Comparison of ENCODE assay signal across 13 cellular contexts in the genomic region with DNA sequence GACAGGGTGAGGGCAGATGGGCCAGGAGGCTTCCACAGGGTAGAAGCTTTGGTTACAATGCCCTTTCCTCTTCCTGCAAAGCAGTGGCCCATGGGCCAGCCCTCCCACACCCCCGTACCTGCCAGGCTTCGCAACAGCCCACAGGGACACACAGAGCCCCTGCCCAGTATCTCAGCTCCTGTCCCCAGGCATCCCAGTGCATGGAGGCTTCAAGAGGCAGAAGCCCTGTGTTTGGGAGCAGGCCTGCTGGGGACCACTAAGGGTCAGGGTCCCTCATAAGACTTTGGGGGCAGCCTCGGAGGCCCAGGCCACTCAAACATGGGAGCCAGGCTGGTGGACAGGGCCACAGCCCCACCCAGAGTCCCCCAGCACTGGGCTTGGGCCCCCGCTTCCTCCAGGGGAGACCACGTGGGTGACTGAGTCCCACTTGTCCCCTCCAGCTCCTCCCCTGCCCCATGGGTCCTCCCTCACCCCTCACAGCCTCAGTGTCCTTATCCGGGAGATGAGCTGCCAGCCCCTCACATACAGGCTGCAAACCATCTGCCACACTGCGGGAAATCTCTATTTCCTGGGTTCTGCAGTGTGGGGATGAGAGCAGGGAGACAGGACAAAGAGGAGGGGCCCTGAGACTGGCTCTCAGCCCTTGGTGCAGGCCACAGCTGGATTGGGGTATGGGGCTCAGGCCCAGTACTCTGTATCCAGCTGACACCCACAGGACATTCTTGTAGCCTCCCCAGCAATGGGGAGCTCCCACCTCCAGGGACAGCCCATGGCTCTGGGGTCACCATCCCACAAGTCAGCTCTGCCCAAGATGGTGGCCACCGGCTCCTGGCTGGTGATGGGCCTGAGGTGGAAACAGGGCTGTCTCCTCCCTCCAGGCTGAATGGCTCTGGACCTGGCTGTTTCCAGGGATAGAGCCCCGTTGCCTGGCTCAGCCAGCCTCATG. TPM values are rescaled to one million over a fixed set of nuclear protein-coding genes. Genes with fewer than 3 reads are reported as not detected.
DNase-seq lines count a peak whose midpoint lies in the region; ATAC-seq and TF ChIP-seq lines count a peak whose summit lies in the region.
"Had no signal": no experiment of that assay in that cellular context is flagged by ENCODE, and none has a peak within 500 bp of the region (broad histone marks: within the 10 kb centered on the region; RNA-seq: fewer than 3 reads in every experiment).

No MANE protein-coding gene starts in this region.

- H3K4me3 Mint-ChIP-seq in activated CD8-positive, alpha-beta memory T cell treated with anti-CD3 and anti-CD28 coated beads, Interleukin-2, amount 10 ng/mL, durations not matched to agents 7 days and 5 days: no peak overlapping the region
- H3K4me3 Mint-ChIP-seq: brain, memory B cell had no signal

- H3K9me3 ChIP-seq in body of pancreas (no peaks in the 10 kb centered on the region), right lobe of liver (no peaks in the 10 kb centered on the region), suprapubic skin (no peaks in the 10 kb centered on the region)
- H3K9me3 ChIP-seq: A549, Caco-2, tibial nerve had no signal

- no peak for TF ChIP-seq CTCF in body of pancreas (IDR thresholded peaks at IDR 0.05)
- no peak for TF ChIP-seq CTCF in right lobe of liver (IDR thresholded peaks at IDR 0.05)
- no peak for TF ChIP-seq CTCF in suprapubic skin (IDR thresholded peaks at IDR 0.05)

- peaks cover 5% of the 10 kb centered on the region for H3K4me1 ChIP-seq in body of pancreas
- no peaks in the 10 kb centered on the region for H3K4me1 ChIP-seq in right lobe of liver
- H3K4me1 ChIP-seq in suprapubic skin: no peaks in the 10 kb centered on the region
- H3K4me1 ChIP-seq: A549 had no signal

- no peak for ATAC-seq in activated CD8-positive, alpha-beta memory T cell treated with anti-CD3 and anti-CD28 coated beads, Interleukin-2, amount 10 ng/mL, durations not matched to agents 7 days and 5 days
- no peak for ATAC-seq in body of pancreas
- no peak for ATAC-seq in right lobe of liver
- ATAC-seq in GM21360 (IDR thresholded peaks at IDR 0.05; ENCODE audit: unreplicated experiment): no peak
- no peak for ATAC-seq in GM21447 (IDR thresholded peaks at IDR 0.05; ENCODE audit: unreplicated experiment)

- 93% methylated on average over 6 to 9 of the region's 9 CpGs for WGBS in body of pancreas, 2 donors
- 89% methylated on average over 2 of the region's 9 CpGs for WGBS in right lobe of liver (ENCODE audit: insufficient coverage, low coverage, low lambda C conversion rate, missing lambda C conversion rate)
- WGBS in suprapubic skin: 93% methylated on average over 3 of the region's 9 CpGs

- H3K27me3 ChIP-seq in body of pancreas (no peaks in the 10 kb centered on the region), right lobe of liver (no peaks in the 10 kb centered on the region), suprapubic skin (no peaks in the 10 kb centered on the region)
- H3K27me3 ChIP-seq: tibial nerve had no signal

- no peak for TF ChIP-seq POLR2A in body of pancreas (IDR thresholded peaks at IDR 0.05)
- TF ChIP-seq POLR2A in right lobe of liver (IDR thresholded peaks at IDR 0.05): no peak
- no peak for TF ChIP-seq POLR2A in suprapubic skin (IDR thresholded peaks at IDR 0.05)

- DNase-seq in activated CD8-positive, alpha-beta memory T cell treated with anti-CD3 and anti-CD28 coated beads for 24 hours: peak; percentile 47
- DNase-seq in activated CD8-positive, alpha-beta memory T cell treated with anti-CD3 and anti-CD28 coated beads, Interleukin-2, amount 10 ng/mL, durations not matched to agents 7 days and 5 days: no peak
- DNase-seq in body of pancreas: peak; percentile 0 to 6 (median 3)
- DNase-seq in right lobe of liver: peak; percentile 4 to 39 (median 26)
- DNase-seq in suprapubic skin (ENCODE audit: low spot score in 2 of 2): peak; percentile 44 to 72
- DNase-seq in NCI-H1105 (lab: John Stamatoyannopoulos, UW): no peak

- H3K27ac Mint-ChIP-seq in activated CD8-positive, alpha-beta memory T cell treated with anti-CD3 and anti-CD28 coated beads, Interleukin-2, amount 10 ng/mL, durations not matched to agents 7 days and 5 days: no peak overlapping the region
- H3K27ac Mint-ChIP-seq: brain, memory B cell had no signal

- H3K36me3 Mint-ChIP-seq in activated CD8-positive, alpha-beta memory T cell treated with anti-CD3 and anti-CD28 coated beads, Interleukin-2, amount 10 ng/mL, durations not matched to agents 7 days and 5 days: no peaks in the 10 kb centered on the region
- H3K36me3 Mint-ChIP-seq: brain, memory B cell had no signal

- H3K27me3 Mint-ChIP-seq in activated CD8-positive, alpha-beta memory T cell treated with anti-CD3 and anti-CD28 coated beads, Interleukin-2, amount 10 ng/mL, durations not matched to agents 7 days and 5 days: no peaks in the 10 kb centered on the region

- intact Hi-C loops in body of pancreas (cut with DNase I) (no loop called here), right lobe of liver (cut with DNase I) (no loop called here)

- H3K36me3 ChIP-seq in body of pancreas (replicated peaks in 1 of 2; ENCODE audit: insufficient read depth in 1 of 2, low read depth in 2 of 2) (no peaks in the 10 kb centered on the region), right lobe of liver (no peaks in the 10 kb centered on the region), suprapubic skin (no peaks in the 10 kb centered on the region)
- H3K36me3 ChIP-seq: tibial nerve had no signal

- CTCF ChIA-PET in activated CD8-positive, alpha-beta memory T cell treated with anti-CD3 and anti-CD28 coated beads, Interleukin-2, amount 10 ng/mL, durations not matched to agents 7 days and 5 days (lab: Charles Lee): no interaction called here

- H3K27ac ChIP-seq in body of pancreas (no peak overlapping the region), right lobe of liver (no peak overlapping the region), suprapubic skin (no peak overlapping the region)
- H3K27ac ChIP-seq: A549 had no signal

- H3K9me3 Mint-ChIP-seq in activated CD8-positive, alpha-beta memory T cell treated with anti-CD3 and anti-CD28 coated beads, Interleukin-2, amount 10 ng/mL, durations not matched to agents 7 days and 5 days (ENCODE audit: low read depth): no peaks in the 10 kb centered on the region
- H3K9me3 Mint-ChIP-seq: memory B cell had no signal

- H3K4me3 ChIP-seq in body of pancreas: no peak overlapping the region
- H3K4me3 ChIP-seq in right lobe of liver: no peak overlapping the region
- H3K4me3 ChIP-seq in suprapubic skin: no peak overlapping the region
- H3K4me3 ChIP-seq: A549, tibial nerve had no signal

- peaks cover 7% of the 10 kb centered on the region for H3K4me1 Mint-ChIP-seq in activated CD8-positive, alpha-beta memory T cell treated with anti-CD3 and anti-CD28 coated beads, Interleukin-2, amount 10 ng/mL, durations not matched to agents 7 days and 5 days

- no peak for TF ChIP-seq EP300 in suprapubic skin (IDR thresholded peaks at IDR 0.05)

RNA-seq across cellular contexts. Expression of gene WNT9A, which starts 50.7 kb away (rescaled TPM):
- total RNA-seq in activated CD8-positive, alpha-beta memory T cell treated with anti-CD3 and anti-CD28 coated beads, Interleukin-2, amount 10 ng/mL, durations not matched to agents 7 days and 5 days: under 1 TPM; 0.30 to 0.50 TPM
- total RNA-seq in body of pancreas (1 to 10 TPM in 1 of 2 donors, under 1 TPM in 1; 0.66 to 2.1 TPM), right lobe of liver (under 1 TPM in 5 of 6 experiments, not detected in 1; 0.09 to 0.19 (median 0.10) TPM), suprapubic skin (1 to 10 TPM in 2 of 4 donors, under 1 TPM in 2; 0.85 to 2.6 (median 1.1) TPM)

Comparison
In these comparisons a context has a peak if more than half of its experiments do, and no peak if none do; other contexts are left out.
1. DNase-seq: peak in activated CD8-positive, alpha-beta memory T cell treated with anti-CD3 and anti-CD28 coated beads for 24 hours (single experiment), body of pancreas (4 of 4), right lobe of liver (3 of 3) and suprapubic skin (2 of 2); none in activated CD8-positive, alpha-beta memory T cell treated with anti-CD3 and anti-CD28 coated beads, Interleukin-2, amount 10 ng/mL, durations not matched to agents 7 days and 5 days (single experiment) and NCI-H1105 (single experiment).